In genomic region chr2:42810126-42810970, GRCh38 we compare ENCODE assay signal across 8 cellular contexts. TPM values are rescaled to one million over a fixed set of nuclear protein-coding genes. Genes with fewer than 3 reads are reported as not detected.
DNase-seq lines count a peak whose midpoint lies in the region; ATAC-seq and TF ChIP-seq lines count a peak whose summit lies in the region.

No MANE protein-coding gene starts in this region.

- H3K4me3 ChIP-seq in HUES48 (ENCODE audit: low read depth, low read length) (peak overlapping the region; percentile 74), NT2/D1 (ENCODE audit: insufficient read length, low read depth) (peak overlapping the region; percentile 64), mononuclear cell (ENCODE audit: low read length) (peak overlapping the region; percentile 64)

- H3K9me3 ChIP-seq in HUES48 (ENCODE audit: control insufficient read depth, insufficient read depth, low read length) (no peaks in the 10 kb centered on the region), NT2/D1 (ENCODE audit: insufficient read depth, low read length) (peaks cover 8% of the 10 kb centered on the region), mononuclear cell (ENCODE audit: low read depth, low read length) (no peaks in the 10 kb centered on the region)

- H3K36me3 Mint-ChIP-seq in Calu3 (ENCODE audit: insufficient read depth, unreplicated experiment) (peaks cover 31% of the 10 kb centered on the region), endothelial cell (ENCODE audit: low read depth, unreplicated experiment) (no peaks in the 10 kb centered on the region)

- DNase-seq in Calu3, result peak; percentile 95
- DNase-seq in NT2/D1 (ENCODE audit: low read depth, low spot score), result peak; percentile 89
- peak; percentile 92 for DNase-seq in activated CD8-positive, alpha-beta memory T cell treated with anti-CD3 and anti-CD28 coated beads, Interleukin-2, amount 50 U/mL, for 4 hours
- DNase-seq in endothelial cell (ENCODE audit: low spot score), result peak; percentile 93
- DNase-seq in stimulated activated CD8-positive, alpha-beta memory T cell treated with anti-CD3 and anti-CD28 coated beads, Interleukin-2, amount 100 ng/mL, for 48 hours (ENCODE audit: low read depth in 2 of 2), result peak; percentile 85 to 93

- H3K9ac ChIP-seq in HUES48 (ENCODE audit: low read depth, low read length), result peak overlapping the region; percentile 88
- H3K9ac ChIP-seq in NT2/D1 (ENCODE audit: insufficient read length, low read depth), result peak overlapping the region; percentile 96

- H3K4me1 Mint-ChIP-seq in Calu3 (ENCODE audit: low read depth, unreplicated experiment) (no peaks in the 10 kb centered on the region), endothelial cell (ENCODE audit: unreplicated experiment) (peaks cover 14% of the 10 kb centered on the region)

- H3K9me3 Mint-ChIP-seq in Calu3 (ENCODE audit: low read depth, unreplicated experiment), result no peaks in the 10 kb centered on the region
- no peaks in the 10 kb centered on the region for H3K9me3 Mint-ChIP-seq in endothelial cell (ENCODE audit: unreplicated experiment)

- H3K27me3 Mint-ChIP-seq in Calu3 (ENCODE audit: unreplicated experiment) (no peaks in the 10 kb centered on the region), endothelial cell (ENCODE audit: unreplicated experiment) (peaks cover 18% of the 10 kb centered on the region)

- intact Hi-C loops in Calu3 (cut with micrococcal nuclease; ENCODE audit: unreplicated experiment), result no loop called here

- peak; percentile 76 for ATAC-seq in GM21423 (IDR thresholded peaks at IDR 0.05; ENCODE audit: unreplicated experiment)

- no peak for TF ChIP-seq CTCF in Calu3 (IDR thresholded peaks at IDR 0.05; ENCODE audit: unreplicated experiment)
- peak; percentile 17 for TF ChIP-seq CTCF in endothelial cell (IDR thresholded peaks at IDR 0.05; ENCODE audit: unreplicated experiment)

- H3K27me3 ChIP-seq in HUES48 (ENCODE audit: control insufficient read depth, insufficient read depth, low read length), result no peaks in the 10 kb centered on the region; the same call in 1 of the 2 replicates
- no peaks in the 10 kb centered on the region for H3K27me3 ChIP-seq in NT2/D1 (ENCODE audit: insufficient read depth, insufficient read length)
- no peaks in the 10 kb centered on the region for H3K27me3 ChIP-seq in mononuclear cell (ENCODE audit: insufficient read depth, low read length)

- peak overlapping the region; percentile 87 for H3K27ac Mint-ChIP-seq in Calu3 (ENCODE audit: unreplicated experiment)
- H3K27ac Mint-ChIP-seq in endothelial cell (ENCODE audit: unreplicated experiment), result peak overlapping the region; percentile 96

- TSS peak; percentile 90 for BruUV-seq in Calu3 (replicated peaks; lab: Mats Ljungman, UMichigan)

- CTCF ChIA-PET in Calu3 (lab: Charles Lee), result interaction anchor here (0.6 to 1.3 kb wide), 3 partner anchors 13 to 166 kb away, joined by 3 to 13 read pairs (median 6); no protein-coding TSS in a partner anchor

- peak overlapping the region; percentile 94 for H3K27ac ChIP-seq in HUES48 (ENCODE audit: low read depth, low read length)

- H3K4me3 Mint-ChIP-seq in Calu3 (ENCODE audit: low read depth, unreplicated experiment), result peak overlapping the region; percentile 70
- peak overlapping the region; percentile 95 for H3K4me3 Mint-ChIP-seq in endothelial cell (ENCODE audit: unreplicated experiment)

- 0 out of 2 replicates have a peak, but pooled peaks cover 5% of the 10 kb centered on the region for H3K4me1 ChIP-seq in HUES48 (ENCODE audit: control insufficient read depth, insufficient read depth, low read length)
- H3K4me1 ChIP-seq in NT2/D1 (ENCODE audit: insufficient read depth, insufficient read length), result no peaks in the 10 kb centered on the region
- peaks cover 32% of the 10 kb centered on the region for H3K4me1 ChIP-seq in mononuclear cell (ENCODE audit: insufficient read depth, low read length)

- H3K36me3 ChIP-seq in HUES48 (ENCODE audit: control insufficient read depth, insufficient read depth, low read length) (no peaks in the 10 kb centered on the region), NT2/D1 (ENCODE audit: insufficient read depth, insufficient read length, low read length) (no peaks in the 10 kb centered on the region)

RNA-seq across cellular contexts. Expression of gene HAAO, which starts 18.0 kb away (rescaled TPM):
- total RNA-seq in Calu3 (2022), result 1.5 and 2.2 TPM in 2 replicates
- 6.0 TPM for total RNA-seq in endothelial cell (ENCODE audit: unreplicated experiment)
- 3.9 TPM for total RNA-seq in mononuclear cell

RNA-seq across cellular contexts. Expression of gene OXER1, which starts 46.4 kb away (rescaled TPM):
- 0.27 and 0.59 TPM in 2 replicates for total RNA-seq in Calu3 (2022)
- 1.5 TPM for total RNA-seq in endothelial cell (ENCODE audit: unreplicated experiment)
- 0.63 TPM for total RNA-seq in mononuclear cell

Comparison
In these comparisons a context has a peak if more than half of its experiments do, and no peak if none do; other contexts are left out.
1. Peak in every context shown above with its lines: DNase-seq, ATAC-seq, H3K4me3 ChIP-seq and H3K27ac ChIP-seq.